In genomic region chr4:43242611-43243010, GRCh38 we compare ENCODE assay signal across 1 cellular context.
TF ChIP-seq lines count a peak whose summit lies in the region.

No MANE protein-coding gene starts in this region.

TF ChIP-seq in GM23338, 12 proteins besides CTCF, POLR2A, EP300 and RAD21 (continued from another document):
- no peak for TF ChIP-seq REST (IDR thresholded peaks at IDR 0.05; ENCODE audit: unreplicated experiment)
- TF ChIP-seq ZNF462 (CRISPR knock-in tag; IDR thresholded peaks at IDR 0.05), result no peak
- no peak for TF ChIP-seq EZH2phosphoT487 (IDR thresholded peaks at IDR 0.05; ENCODE audit: unreplicated experiment)
- TF ChIP-seq CREB1 (CRISPR knock-in tag; IDR thresholded peaks at IDR 0.05; ENCODE audit: low read depth), result no peak
- no peak for TF ChIP-seq ZNF114 (CRISPR knock-in tag; IDR thresholded peaks at IDR 0.05)
- no peak for TF ChIP-seq JUNB (IDR thresholded peaks at IDR 0.05; ENCODE audit: unreplicated experiment)
